1 cellular context compared by ENCODE assay signal in the genomic region with DNA sequence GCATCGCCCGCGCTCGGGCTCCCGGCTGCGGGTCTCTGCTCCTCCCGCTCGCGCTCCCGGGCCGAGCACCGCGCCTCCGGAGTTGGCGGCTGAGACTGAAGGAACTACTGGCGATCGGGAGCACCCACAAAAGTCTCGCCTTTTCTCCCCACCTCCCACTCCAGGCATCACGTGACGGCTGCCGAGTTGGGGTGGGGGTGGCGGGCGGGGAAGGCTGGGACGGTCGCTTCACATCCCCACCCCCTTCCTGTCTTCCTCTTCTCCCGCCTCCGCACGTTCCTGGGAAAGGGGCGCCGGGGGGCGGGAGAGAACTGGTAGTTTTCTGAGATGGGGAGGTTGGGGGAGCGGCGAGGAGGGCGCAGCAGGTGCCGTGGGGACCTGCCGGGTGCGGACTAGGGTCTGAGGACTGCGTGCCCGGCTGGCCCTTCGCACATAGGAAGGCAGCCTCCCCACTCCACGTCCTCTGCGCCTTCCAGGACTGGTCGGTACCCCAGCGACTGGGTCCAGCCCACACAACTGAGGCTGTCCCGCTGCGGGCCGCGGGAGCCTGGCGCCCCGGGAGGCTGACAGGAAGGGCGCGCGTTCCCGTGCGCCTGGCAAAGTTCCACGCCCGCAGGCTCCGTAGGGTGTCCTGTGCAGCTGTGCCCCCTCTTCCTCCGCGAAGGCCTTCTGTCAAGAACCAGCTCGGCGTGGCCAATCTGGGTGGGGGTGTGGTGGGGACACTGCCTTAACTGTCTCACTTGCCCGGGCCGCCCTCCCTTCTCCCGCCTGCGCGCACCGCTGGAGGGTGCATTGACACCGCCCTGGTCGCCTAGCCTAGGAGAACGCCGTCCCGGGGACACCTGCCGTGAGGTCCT.
TF ChIP-seq lines count a peak whose summit lies in the region.

A gene with protein sequence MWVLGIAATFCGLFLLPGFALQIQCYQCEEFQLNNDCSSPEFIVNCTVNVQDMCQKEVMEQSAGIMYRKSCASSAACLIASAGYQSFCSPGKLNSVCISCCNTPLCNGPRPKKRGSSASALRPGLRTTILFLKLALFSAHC (minus strand): TSS at position 102 of the 857 bp plus-strand sequence. CDS start 273 bp downstream, outside the sequence.

TF ChIP-seq in WTC11, 78 proteins besides CTCF, POLR2A, EP300 and RAD21 (continued from another document):
- TF ChIP-seq, protein P1, sequence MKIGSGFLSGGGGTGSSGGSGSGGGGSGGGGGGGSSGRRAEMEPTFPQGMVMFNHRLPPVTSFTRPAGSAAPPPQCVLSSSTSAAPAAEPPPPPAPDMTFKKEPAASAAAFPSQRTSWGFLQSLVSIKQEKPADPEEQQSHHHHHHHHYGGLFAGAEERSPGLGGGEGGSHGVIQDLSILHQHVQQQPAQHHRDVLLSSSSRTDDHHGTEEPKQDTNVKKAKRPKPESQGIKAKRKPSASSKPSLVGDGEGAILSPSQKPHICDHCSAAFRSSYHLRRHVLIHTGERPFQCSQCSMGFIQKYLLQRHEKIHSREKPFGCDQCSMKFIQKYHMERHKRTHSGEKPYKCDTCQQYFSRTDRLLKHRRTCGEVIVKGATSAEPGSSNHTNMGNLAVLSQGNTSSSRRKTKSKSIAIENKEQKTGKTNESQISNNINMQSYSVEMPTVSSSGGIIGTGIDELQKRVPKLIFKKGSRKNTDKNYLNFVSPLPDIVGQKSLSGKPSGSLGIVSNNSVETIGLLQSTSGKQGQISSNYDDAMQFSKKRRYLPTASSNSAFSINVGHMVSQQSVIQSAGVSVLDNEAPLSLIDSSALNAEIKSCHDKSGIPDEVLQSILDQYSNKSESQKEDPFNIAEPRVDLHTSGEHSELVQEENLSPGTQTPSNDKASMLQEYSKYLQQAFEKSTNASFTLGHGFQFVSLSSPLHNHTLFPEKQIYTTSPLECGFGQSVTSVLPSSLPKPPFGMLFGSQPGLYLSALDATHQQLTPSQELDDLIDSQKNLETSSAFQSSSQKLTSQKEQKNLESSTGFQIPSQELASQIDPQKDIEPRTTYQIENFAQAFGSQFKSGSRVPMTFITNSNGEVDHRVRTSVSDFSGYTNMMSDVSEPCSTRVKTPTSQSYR (CRISPR knock-in tag; IDR thresholded peaks at IDR 0.05): no peak
- TF ChIP-seq, protein P2, sequence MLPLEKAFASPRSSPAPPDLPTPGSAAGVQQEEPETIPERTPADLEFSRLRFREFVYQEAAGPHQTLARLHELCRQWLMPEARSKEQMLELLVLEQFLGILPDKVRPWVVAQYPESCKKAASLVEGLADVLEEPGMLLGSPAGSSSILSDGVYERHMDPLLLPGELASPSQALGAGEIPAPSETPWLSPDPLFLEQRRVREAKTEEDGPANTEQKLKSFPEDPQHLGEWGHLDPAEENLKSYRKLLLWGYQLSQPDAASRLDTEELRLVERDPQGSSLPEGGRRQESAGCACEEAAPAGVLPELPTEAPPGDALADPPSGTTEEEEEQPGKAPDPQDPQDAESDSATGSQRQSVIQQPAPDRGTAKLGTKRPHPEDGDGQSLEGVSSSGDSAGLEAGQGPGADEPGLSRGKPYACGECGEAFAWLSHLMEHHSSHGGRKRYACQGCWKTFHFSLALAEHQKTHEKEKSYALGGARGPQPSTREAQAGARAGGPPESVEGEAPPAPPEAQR (CRISPR knock-in tag; IDR thresholded peaks at IDR 0.05): no peak
- TF ChIP-seq ZNF232 (CRISPR knock-in tag; IDR thresholded peaks at IDR 0.05): no peak
- TF ChIP-seq SMAD3 (CRISPR knock-in tag; IDR thresholded peaks at IDR 0.05; ENCODE audit: borderline replicate concordance): no peak
- TF ChIP-seq PRRX2 (CRISPR knock-in tag; IDR thresholded peaks at IDR 0.05): no peak
- TF ChIP-seq, protein P3, sequence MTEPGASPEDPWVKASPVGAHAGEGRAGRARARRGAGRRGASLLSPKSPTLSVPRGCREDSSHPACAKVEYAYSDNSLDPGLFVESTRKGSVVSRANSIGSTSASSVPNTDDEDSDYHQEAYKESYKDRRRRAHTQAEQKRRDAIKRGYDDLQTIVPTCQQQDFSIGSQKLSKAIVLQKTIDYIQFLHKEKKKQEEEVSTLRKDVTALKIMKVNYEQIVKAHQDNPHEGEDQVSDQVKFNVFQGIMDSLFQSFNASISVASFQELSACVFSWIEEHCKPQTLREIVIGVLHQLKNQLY (CRISPR knock-in tag; IDR thresholded peaks at IDR 0.05): no peak
- peak; percentile 42; the same call in 1 of the 2 replicates for TF ChIP-seq ZNF263 (CRISPR knock-in tag; IDR thresholded peaks at IDR 0.05; ENCODE audit: low read depth)
- TF ChIP-seq, protein P4, sequence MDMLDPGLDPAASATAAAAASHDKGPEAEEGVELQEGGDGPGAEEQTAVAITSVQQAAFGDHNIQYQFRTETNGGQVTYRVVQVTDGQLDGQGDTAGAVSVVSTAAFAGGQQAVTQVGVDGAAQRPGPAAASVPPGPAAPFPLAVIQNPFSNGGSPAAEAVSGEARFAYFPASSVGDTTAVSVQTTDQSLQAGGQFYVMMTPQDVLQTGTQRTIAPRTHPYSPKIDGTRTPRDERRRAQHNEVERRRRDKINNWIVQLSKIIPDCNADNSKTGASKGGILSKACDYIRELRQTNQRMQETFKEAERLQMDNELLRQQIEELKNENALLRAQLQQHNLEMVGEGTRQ (CRISPR knock-in tag; IDR thresholded peaks at IDR 0.05): peak; percentile 92
- no peak for TF ChIP-seq GRHL2 (CRISPR knock-in tag; IDR thresholded peaks at IDR 0.05; ENCODE audit: insufficient replicate concordance, severe bottlenecking)
- no peak for TF ChIP-seq NR1H2 (CRISPR knock-in tag; IDR thresholded peaks at IDR 0.05)
- TF ChIP-seq, protein P5, sequence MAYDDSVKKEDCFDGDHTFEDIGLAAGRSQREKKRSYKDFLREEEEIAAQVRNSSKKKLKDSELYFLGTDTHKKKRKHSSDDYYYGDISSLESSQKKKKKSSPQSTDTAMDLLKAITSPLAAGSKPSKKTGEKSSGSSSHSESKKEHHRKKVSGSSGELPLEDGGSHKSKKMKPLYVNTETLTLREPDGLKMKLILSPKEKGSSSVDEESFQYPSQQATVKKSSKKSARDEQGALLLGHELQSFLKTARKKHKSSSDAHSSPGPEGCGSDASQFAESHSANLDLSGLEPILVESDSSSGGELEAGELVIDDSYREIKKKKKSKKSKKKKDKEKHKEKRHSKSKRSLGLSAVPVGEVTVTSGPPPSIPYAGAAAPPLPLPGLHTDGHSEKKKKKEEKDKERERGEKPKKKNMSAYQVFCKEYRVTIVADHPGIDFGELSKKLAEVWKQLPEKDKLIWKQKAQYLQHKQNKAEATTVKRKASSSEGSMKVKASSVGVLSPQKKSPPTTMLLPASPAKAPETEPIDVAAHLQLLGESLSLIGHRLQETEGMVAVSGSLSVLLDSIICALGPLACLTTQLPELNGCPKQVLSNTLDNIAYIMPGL (CRISPR knock-in tag; IDR thresholded peaks at IDR 0.05): no peak; the same call in 1 of the 2 replicates
- TF ChIP-seq, protein P6, sequence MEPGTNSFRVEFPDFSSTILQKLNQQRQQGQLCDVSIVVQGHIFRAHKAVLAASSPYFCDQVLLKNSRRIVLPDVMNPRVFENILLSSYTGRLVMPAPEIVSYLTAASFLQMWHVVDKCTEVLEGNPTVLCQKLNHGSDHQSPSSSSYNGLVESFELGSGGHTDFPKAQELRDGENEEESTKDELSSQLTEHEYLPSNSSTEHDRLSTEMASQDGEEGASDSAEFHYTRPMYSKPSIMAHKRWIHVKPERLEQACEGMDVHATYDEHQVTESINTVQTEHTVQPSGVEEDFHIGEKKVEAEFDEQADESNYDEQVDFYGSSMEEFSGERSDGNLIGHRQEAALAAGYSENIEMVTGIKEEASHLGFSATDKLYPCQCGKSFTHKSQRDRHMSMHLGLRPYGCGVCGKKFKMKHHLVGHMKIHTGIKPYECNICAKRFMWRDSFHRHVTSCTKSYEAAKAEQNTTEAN (CRISPR knock-in tag; IDR thresholded peaks at IDR 0.05): no peak
- TF ChIP-seq CREB1 (CRISPR knock-in tag; IDR thresholded peaks at IDR 0.05): no peak
- TF ChIP-seq, protein P7, sequence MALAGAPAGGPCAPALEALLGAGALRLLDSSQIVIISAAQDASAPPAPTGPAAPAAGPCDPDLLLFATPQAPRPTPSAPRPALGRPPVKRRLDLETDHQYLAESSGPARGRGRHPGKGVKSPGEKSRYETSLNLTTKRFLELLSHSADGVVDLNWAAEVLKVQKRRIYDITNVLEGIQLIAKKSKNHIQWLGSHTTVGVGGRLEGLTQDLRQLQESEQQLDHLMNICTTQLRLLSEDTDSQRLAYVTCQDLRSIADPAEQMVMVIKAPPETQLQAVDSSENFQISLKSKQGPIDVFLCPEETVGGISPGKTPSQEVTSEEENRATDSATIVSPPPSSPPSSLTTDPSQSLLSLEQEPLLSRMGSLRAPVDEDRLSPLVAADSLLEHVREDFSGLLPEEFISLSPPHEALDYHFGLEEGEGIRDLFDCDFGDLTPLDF (CRISPR knock-in tag; IDR thresholded peaks at IDR 0.05): no peak
- TF ChIP-seq ZNF138 (CRISPR knock-in tag; conservative IDR thresholded peaks at IDR 0.05): no peak
- TF ChIP-seq FOXJ3 (CRISPR knock-in tag; IDR thresholded peaks at IDR 0.05; ENCODE audit: borderline replicate concordance): no peak
